In the genomic region with DNA sequence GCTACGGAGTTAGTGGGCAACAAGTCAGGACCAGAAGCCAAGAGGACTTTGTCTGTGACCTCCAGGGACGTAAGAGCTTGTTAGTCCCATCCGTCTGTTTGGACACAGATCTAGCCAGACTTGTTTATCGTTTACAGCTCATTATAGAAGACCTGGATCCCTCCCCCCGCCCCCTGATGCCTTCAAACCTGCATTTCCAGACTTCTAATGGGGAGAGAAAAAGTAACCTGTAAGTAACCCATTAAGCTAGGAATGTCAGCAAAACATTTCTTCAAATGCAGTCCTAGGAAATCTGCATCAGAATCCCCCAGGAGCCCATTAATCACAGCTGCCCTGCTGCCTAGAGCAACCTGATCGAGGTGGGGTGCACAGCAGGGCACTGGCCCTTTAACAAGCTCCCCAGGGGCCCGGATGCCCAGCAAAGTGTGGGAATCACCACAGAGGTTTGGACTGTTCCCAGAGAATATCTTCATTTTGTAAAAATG, we compare ENCODE assay signal across 13 cellular contexts. TPM values are rescaled to one million over a fixed set of nuclear protein-coding genes. Genes with fewer than 3 reads are reported as not detected.
DNase-seq lines count a peak whose midpoint lies in the region; ATAC-seq and TF ChIP-seq lines count a peak whose summit lies in the region.
"Had no signal": no experiment of that assay in that cellular context is flagged by ENCODE, and none has a peak within 500 bp of the region (broad histone marks: within the 10 kb centered on the region; RNA-seq: fewer than 3 reads in every experiment).

No MANE protein-coding gene starts in this region.

- H2BK20ac ChIP-seq in H9 (ENCODE audit: low read depth, low read length, poor library complexity, severe bottlenecking) = no peak overlapping the region

- H2AFZ ChIP-seq in H9 (ENCODE audit: low read length) = no peak overlapping the region

- no peak overlapping the region for H3K4ac ChIP-seq in H9 (ENCODE audit: low read depth, low read length)

- no peak overlapping the region for H2BK5ac ChIP-seq in H9 (ENCODE audit: insufficient read length, low read length)

- H3K23ac ChIP-seq in H9 (ENCODE audit: insufficient read length, low read depth, low read length) = no peak overlapping the region

- peaks cover 12 to 38% (median 33%) of the 10 kb centered on the region in 3 experiments for H3K36me3 Mint-ChIP-seq in H9 (ENCODE audit: insufficient read depth in 1 of 3, low read depth in 3 of 3)
- H3K36me3 Mint-ChIP-seq in activated CD8-positive, alpha-beta T cell treated with anti-CD3 and anti-CD28 coated beads, Interleukin-2, amount 10 ng/mL, durations not matched to agents 7 days and 5 days (ENCODE audit: low read depth) = peaks cover 14% of the 10 kb centered on the region
- H3K36me3 Mint-ChIP-seq in memory B cell = no peaks in the 10 kb centered on the region

- H3K9me3 Mint-ChIP-seq in H9 = no peaks in the 10 kb centered on the region
- H3K9me3 Mint-ChIP-seq in activated CD8-positive, alpha-beta T cell treated with anti-CD3 and anti-CD28 coated beads, Interleukin-2, amount 10 ng/mL, durations not matched to agents 7 days and 5 days (ENCODE audit: insufficient read depth) = no peaks in the 10 kb centered on the region
- H3K9me3 Mint-ChIP-seq in memory B cell = no peaks in the 10 kb centered on the region

- no peak overlapping the region for H3T11ph ChIP-seq in H9 (ENCODE audit: low read length)

- WGBS in H9 (ENCODE audit: extremely low coverage, insufficient read length, low lambda C conversion rate) = no CpG with 5 or more reads among the region's 7 CpGs

- DNase-seq in H9 (peak; percentile 83), memory B cell (ENCODE audit: low spot score in 2 of 2) (no peak), NCI-H1436 (lab: John Stamatoyannopoulos, UW) (no peak), ureter (ENCODE audit: low spot score) (no peak)
- no peak for DNase-seq in activated CD8-positive, alpha-beta T cell treated with anti-CD3 and anti-CD28 coated beads, Interleukin-2, amount 10 ng/mL, durations not matched to agents 7 days and 5 days
- DNase-seq: activated CD4-positive, alpha-beta T cell treated with anti-CD3 and anti-CD28 coated beads, Interleukin-2, amount 50 U/mL, for 1 hour; DMS 273 treated with DMSO at 0.1 percent for 48 hours; stimulated activated naive CD4-positive, alpha-beta T cell treated with Interleukin-2 at 50 U/mL for 16 hours had no signal

- peak overlapping the region; percentile 65 for H3K4me2 ChIP-seq in H9 (ENCODE audit: insufficient read depth, insufficient read length, low read length)

- H4K91ac ChIP-seq in H9 (ENCODE audit: insufficient read length, low read depth, low read length) = no peak overlapping the region

- no peak for ATAC-seq in activated CD8-positive, alpha-beta T cell treated with anti-CD3 and anti-CD28 coated beads, Interleukin-2, amount 10 ng/mL, durations not matched to agents 7 days and 5 days
- ATAC-seq in memory B cell (ENCODE audit: low read depth) (no peak), GM21381 (IDR thresholded peaks at IDR 0.05; ENCODE audit: unreplicated experiment) (no peak), GM18517 (IDR thresholded peaks at IDR 0.05; ENCODE audit: unreplicated experiment) (no peak)

- H4K5ac ChIP-seq in H9 (ENCODE audit: insufficient read length, low read depth, low read length) = no peak overlapping the region

- no peak overlapping the region for H2AK5ac ChIP-seq in H9 (ENCODE audit: insufficient read length, low read length)

- H3K79me1 ChIP-seq in H9 (ENCODE audit: insufficient read depth, low read depth, low read length, poor library complexity, severe bottlenecking) = no peaks in the 10 kb centered on the region

- peak overlapping the region; percentile 48 for H3K9ac ChIP-seq in H9 (ENCODE audit: extremely low read depth, insufficient read length, low read length)

- POLR2A ChIA-PET in activated CD8-positive, alpha-beta T cell treated with anti-CD3 and anti-CD28 coated beads, Interleukin-2, amount 10 ng/mL, durations not matched to agents 7 days and 5 days (lab: Charles Lee) = interaction anchor here (0.6 to 5.7 kb wide), 7 partner anchors 8 to 226 kb away, joined by 3 to 38 read pairs (median 7); a partner anchor contains a TSS

- H3K27me3 Mint-ChIP-seq in H9 (ENCODE audit: low read depth) (no peaks in the 10 kb centered on the region), memory B cell (peaks cover 4% of the 10 kb centered on the region)
- H3K27me3 Mint-ChIP-seq in activated CD8-positive, alpha-beta T cell treated with anti-CD3 and anti-CD28 coated beads, Interleukin-2, amount 10 ng/mL, durations not matched to agents 7 days and 5 days (ENCODE audit: low read depth) = peaks cover 16% of the 10 kb centered on the region

- no peak overlapping the region for H3K56ac ChIP-seq in H9 (ENCODE audit: insufficient read length, low read depth, low read length)

- H3K18ac ChIP-seq in H9 (ENCODE audit: insufficient read length, low read depth, low read length) = no peak overlapping the region

- H3K14ac ChIP-seq in H9 (ENCODE audit: insufficient read depth, low read length) = no peak overlapping the region

- no peak overlapping the region for H2BK120ac ChIP-seq in H9 (ENCODE audit: low read depth, low read length, poor library complexity, severe bottlenecking)

- peaks cover 18% of the 10 kb centered on the region; the same call in 1 of the 2 replicates for H3K4me1 ChIP-seq in H9 (ENCODE audit: insufficient read depth, low read length)
- H3K4me1 ChIP-seq: breast epithelium had no signal

- TF ChIP-seq CTCF in C4-2B (conservative IDR thresholded peaks at IDR 0.05) (no peak), H9 (conservative IDR thresholded peaks at IDR 0.05) (no peak)

- H3K4me3 Mint-ChIP-seq in H9 (peak overlapping the region; percentile 71 to 88), memory B cell (peak overlapping the region; percentile 49)
- peak overlapping the region; percentile 88 for H3K4me3 Mint-ChIP-seq in activated CD8-positive, alpha-beta T cell treated with anti-CD3 and anti-CD28 coated beads, Interleukin-2, amount 10 ng/mL, durations not matched to agents 7 days and 5 days

- H3K27ac Mint-ChIP-seq in H9 = peak overlapping the region; percentile 90 to 100 (median 99)
- H3K27ac Mint-ChIP-seq in activated CD8-positive, alpha-beta T cell treated with anti-CD3 and anti-CD28 coated beads, Interleukin-2, amount 10 ng/mL, durations not matched to agents 7 days and 5 days = peak overlapping the region; percentile 30
- no peak overlapping the region for H3K27ac Mint-ChIP-seq in memory B cell

- H3K23me2 ChIP-seq in H9 (ENCODE audit: insufficient read length, low read depth, low read length, poor library complexity, severe bottlenecking) = no peaks in the 10 kb centered on the region

- no peak overlapping the region for H2BK15ac ChIP-seq in H9 (ENCODE audit: low read depth, low read length)

- peak overlapping the region; percentile 76 for H3K27ac ChIP-seq in C4-2B
- H3K27ac ChIP-seq in H9 (ENCODE audit: insufficient read length, low read depth, low read length) = peak overlapping the region; percentile 99

- H4K20me1 ChIP-seq in H9 (ENCODE audit: control insufficient read depth, insufficient read depth, insufficient read length) = no peaks in the 10 kb centered on the region

- no peak overlapping the region for H4K8ac ChIP-seq in H9 (replicated peaks; ENCODE audit: insufficient read length, low read depth, low read length)

- H3K4me1 Mint-ChIP-seq in H9 (peaks cover 55 to 70% of the 10 kb centered on the region in 2 experiments), memory B cell (peaks cover 11% of the 10 kb centered on the region)
- H3K4me1 Mint-ChIP-seq in activated CD8-positive, alpha-beta T cell treated with anti-CD3 and anti-CD28 coated beads, Interleukin-2, amount 10 ng/mL, durations not matched to agents 7 days and 5 days (ENCODE audit: low read depth) = peaks cover 22% of the 10 kb centered on the region

- H3K27me3 ChIP-seq in H9 (ENCODE audit: insufficient read depth, low read length) = no peaks in the 10 kb centered on the region
- H3K27me3 ChIP-seq: breast epithelium had no signal

- CTCF ChIA-PET in activated CD8-positive, alpha-beta T cell treated with anti-CD3 and anti-CD28 coated beads, Interleukin-2, amount 10 ng/mL, durations not matched to agents 7 days and 5 days (lab: Charles Lee) = interaction anchor here (0.8 to 2.5 kb wide), 11 partner anchors 11 to 645 kb away, joined by 3 to 26 read pairs (median 4); a partner anchor contains a TSS

- H3K79me2 ChIP-seq in H9 (ENCODE audit: insufficient read depth, low read length) = peaks cover 15% of the 10 kb centered on the region; the same call in 1 of the 2 replicates

- no peak overlapping the region for H2BK12ac ChIP-seq in H9 (ENCODE audit: insufficient read length, low read depth, low read length)

- no peaks in the 10 kb centered on the region for H3K9me3 ChIP-seq in H9 (ENCODE audit: control insufficient read depth, low read depth, low read length)
- H3K9me3 ChIP-seq: breast epithelium had no signal

RNA-seq across cellular contexts. Expression of a gene that starts 1.4 kb away (rescaled TPM):
- total RNA-seq in H9 (2021) = 283 and 289 TPM in 2 replicates
- 100 to 1,000 TPM; 127 to 129 TPM for total RNA-seq in activated CD8-positive, alpha-beta T cell treated with anti-CD3 and anti-CD28 coated beads, Interleukin-2, amount 10 ng/mL, durations not matched to agents 7 days and 5 days
- total RNA-seq in ureter = 16.6 TPM

RNA-seq across cellular contexts. Expression of a gene that starts 9.2 kb away (rescaled TPM):
- total RNA-seq in H9 (2021) = 20.1 and 20.5 TPM in 2 replicates
- 1 to 10 TPM; 7.1 to 7.7 TPM for total RNA-seq in activated CD8-positive, alpha-beta T cell treated with anti-CD3 and anti-CD28 coated beads, Interleukin-2, amount 10 ng/mL, durations not matched to agents 7 days and 5 days
- 0.08 TPM for total RNA-seq in ureter
- total RNA-seq: H4 had no signal

RNA-seq across cellular contexts. Expression of a gene that starts 18.3 kb away (rescaled TPM):
- total RNA-seq in H9 (2021) = 0.94 and 1.1 TPM in 2 replicates
- 10 to 100 TPM; 61.6 to 62.2 TPM for total RNA-seq in activated CD8-positive, alpha-beta T cell treated with anti-CD3 and anti-CD28 coated beads, Interleukin-2, amount 10 ng/mL, durations not matched to agents 7 days and 5 days
- 7.5 TPM for total RNA-seq in ureter

RNA-seq across cellular contexts. Expression of a gene that starts 27.7 kb away (rescaled TPM):
- total RNA-seq in H9 (2021) (21.4 and 24.5 TPM in 2 replicates), ureter (19.3 TPM)
- total RNA-seq in activated CD8-positive, alpha-beta T cell treated with anti-CD3 and anti-CD28 coated beads, Interleukin-2, amount 10 ng/mL, durations not matched to agents 7 days and 5 days = 10 to 100 TPM; 39.7 to 42.3 TPM

RNA-seq across cellular contexts. Expression of a gene that starts 28.1 kb away (rescaled TPM):
- total RNA-seq in H9 (2021) (28.9 and 30.6 TPM in 2 replicates), ureter (3.5 TPM)
- 1 to 10 TPM; 5.6 to 6.0 TPM for total RNA-seq in activated CD8-positive, alpha-beta T cell treated with anti-CD3 and anti-CD28 coated beads, Interleukin-2, amount 10 ng/mL, durations not matched to agents 7 days and 5 days
